In the genomic region with DNA sequence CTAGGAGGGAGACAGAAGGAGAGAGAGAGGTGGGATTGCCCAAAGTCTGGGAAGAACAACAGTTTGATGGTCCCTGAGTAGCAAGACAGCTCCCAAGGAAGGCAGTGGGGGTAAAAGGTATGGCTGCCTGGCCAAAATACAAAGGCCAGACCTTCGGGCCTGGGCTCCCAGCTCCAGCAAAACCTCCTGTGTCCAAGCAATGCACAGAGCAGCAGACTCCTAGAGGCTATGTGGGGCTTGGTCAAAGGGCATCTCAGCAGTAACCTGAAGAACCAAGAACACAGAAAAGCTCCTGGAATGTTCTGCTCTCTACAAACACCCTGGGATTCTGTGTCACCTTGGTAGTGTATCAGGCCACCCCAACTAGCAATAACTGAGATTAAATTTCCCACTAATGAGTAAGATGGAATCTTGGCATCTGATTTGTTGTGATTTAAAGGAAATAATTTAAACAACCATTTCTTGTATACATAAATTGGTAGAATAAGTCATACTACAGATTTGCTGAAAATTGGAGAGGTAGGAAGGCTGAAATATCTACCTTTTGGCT, we compare ENCODE assay signal across 23 cellular contexts.
DNase-seq lines count a peak whose midpoint lies in the region; ATAC-seq and TF ChIP-seq lines count a peak whose summit lies in the region.
"Had no signal": no experiment of that assay in that cellular context is flagged by ENCODE, and none has a peak within 500 bp of the region (broad histone marks: within the 10 kb centered on the region; RNA-seq: fewer than 3 reads in every experiment).

No MANE protein-coding gene starts in this region.

- no peaks in the 10 kb centered on the region for H3K36me3 ChIP-seq in PC-3 (ENCODE audit: low read depth, low read length)
- peaks cover 1% of the 10 kb centered on the region for H3K36me3 ChIP-seq in fibroblast of lung (ENCODE audit: control insufficient read depth, insufficient read depth, low read length)
- H3K36me3 ChIP-seq: colonic mucosa, left ventricle myocardium inferior had no signal

- TF ChIP-seq CTCF in PC-3 (conservative IDR thresholded peaks at IDR 0.05; ENCODE audit: low read depth, low read length) (no peak), fibroblast of lung (conservative IDR thresholded peaks at IDR 0.05 in 1 of 2, IDR thresholded peaks at IDR 0.05 in 1 of 2; ENCODE audit: low read depth in 1 of 2, low read length in 2 of 2) (no peak), progenitor cell of endocrine pancreas (IDR thresholded peaks at IDR 0.05; ENCODE audit: unreplicated experiment) (no peak), coronary artery (IDR thresholded peaks at IDR 0.05) (no peak)

- DNase-seq in EL (peak; percentile 52), PC-3 (peak; percentile 41), fibroblast of lung (ENCODE audit: low read depth in 2 of 2) (peak; percentile 26 to 41), progenitor cell of endocrine pancreas (ENCODE audit: low spot score, unreplicated experiment) (no peak), COR-L47 (lab: John Stamatoyannopoulos, UW) (no peak), coronary artery (ENCODE audit: low spot score) (no peak)
- DNase-seq: activated CD8-positive, alpha-beta T cell treated with anti-CD3 and anti-CD28 coated beads, Interleukin-2, amount 10 ng/mL, durations not matched to agents 7 days and 5 days; activated effector memory CD4-positive, alpha-beta T cell treated with anti-CD3 and anti-CD28 coated beads, Interleukin-2, amount 50 U/mL, for 16 hours; activated T-cell treated with anti-CD3 and anti-CD28 coated beads for 4 hours; CD4-positive, alpha-beta memory T cell; colonic mucosa; effector memory CD4-positive, alpha-beta T cell; erythroblast; Karpas-422; left ventricle myocardium inferior; NCI-H146; NCI-H2107; NCI-H446; NCI-H82; nucleus accumbens; stimulated activated naive CD4-positive, alpha-beta T cell treated with Interleukin-2 at 50 U/mL for 16 hours had no signal

- no peaks in the 10 kb centered on the region for H4K20me1 ChIP-seq in PC-3 (ENCODE audit: low read length)
- H4K20me1 ChIP-seq in fibroblast of lung (ENCODE audit: control insufficient read depth, extremely low read depth, insufficient read depth, low read length): no peaks in the 10 kb centered on the region

- H2AFZ ChIP-seq in PC-3 (ENCODE audit: low read length) (no peak overlapping the region), fibroblast of lung (ENCODE audit: low read length) (no peak overlapping the region)
- H2AFZ ChIP-seq: GM23338 had no signal

- no peaks in the 10 kb centered on the region for H3K9me3 Mint-ChIP-seq in progenitor cell of endocrine pancreas (ENCODE audit: low read depth)
- H3K9me3 Mint-ChIP-seq: GM23338 had no signal

- H3K9me3 ChIP-seq in PC-3 (ENCODE audit: low read length): no peaks in the 10 kb centered on the region
- H3K9me3 ChIP-seq in fibroblast of lung (ENCODE audit: control insufficient read depth, insufficient read depth, low read depth, low read length): no peaks in the 10 kb centered on the region
- H3K9me3 ChIP-seq: colonic mucosa, left ventricle myocardium inferior had no signal

- no peaks in the 10 kb centered on the region for H3K9me2 ChIP-seq in PC-3 (replicated peaks; ENCODE audit: low read length)

- H3K4me3 ChIP-seq in PC-3 (ENCODE audit: low read length): no peak overlapping the region
- no peak overlapping the region for H3K4me3 ChIP-seq in fibroblast of lung (replicated peaks in 1 of 4; ENCODE audit: control extremely low read depth in 1 of 4, insufficient read depth in 1 of 4, low read depth in 3 of 4, low read length in 4 of 4)
- H3K4me3 ChIP-seq in coronary artery: no peak overlapping the region
- H3K4me3 ChIP-seq: colonic mucosa, GM23338, left ventricle myocardium inferior had no signal

- H3K27ac ChIP-seq in PC-3 (ENCODE audit: low read length) (no peak overlapping the region), fibroblast of lung (ENCODE audit: insufficient read depth, low read length) (peak overlapping the region; percentile 48), coronary artery (no peak overlapping the region)
- H3K27ac ChIP-seq: colonic mucosa, left ventricle myocardium inferior had no signal

- H3K36me3 Mint-ChIP-seq in progenitor cell of endocrine pancreas (ENCODE audit: insufficient read depth): peaks cover 2% of the 10 kb centered on the region
- H3K36me3 Mint-ChIP-seq: CD4-positive, alpha-beta memory T cell had no signal

- CTCF ChIA-PET in PC-3 (lab: Charles Lee): no interaction called here

- H3K9ac ChIP-seq in PC-3 (ENCODE audit: low read length) (no peak overlapping the region), fibroblast of lung (ENCODE audit: insufficient read depth, low read length) (no peak overlapping the region)

- peaks cover 5% of the 10 kb centered on the region for H3F3A ChIP-seq in PC-3 (ENCODE audit: low read length, unreplicated experiment)

- no TSS peak for BruUV-seq in PC-3 (replicated peaks; lab: Mats Ljungman, UMichigan)

- H3K27ac Mint-ChIP-seq in progenitor cell of endocrine pancreas: peak overlapping the region; percentile 22
- H3K27ac Mint-ChIP-seq: activated CD8-positive, alpha-beta T cell treated with anti-CD3 and anti-CD28 coated beads, Interleukin-2, amount 10 ng/mL, durations not matched to agents 7 days and 5 days; CD4-positive, alpha-beta memory T cell; GM23338 had no signal

- H3K4me2 ChIP-seq in PC-3 (ENCODE audit: low read length): peak overlapping the region; percentile 2; the same call in 1 of the 2 replicates
- peak overlapping the region; percentile 15 for H3K4me2 ChIP-seq in fibroblast of lung (ENCODE audit: extremely low read depth, insufficient read depth, low read length)
- H3K4me2 ChIP-seq: GM23338 had no signal

- H3K27me3 ChIP-seq in PC-3 (ENCODE audit: low read length): no peaks in the 10 kb centered on the region
- no peaks in the 10 kb centered on the region for H3K27me3 ChIP-seq in fibroblast of lung (ENCODE audit: control insufficient read depth, insufficient read depth, low read length)
- H3K27me3 ChIP-seq: colonic mucosa had no signal

- H3K4me1 ChIP-seq in PC-3 (ENCODE audit: insufficient read depth, low read length) (peaks cover 59% of the 10 kb centered on the region), fibroblast of lung (ENCODE audit: control insufficient read depth, extremely low read depth, insufficient read depth, low read length) (peaks cover 39% of the 10 kb centered on the region)
- H3K4me1 ChIP-seq: colonic mucosa had no signal

- H3K27me3 Mint-ChIP-seq in progenitor cell of endocrine pancreas: no peaks in the 10 kb centered on the region

- intact Hi-C loops in PC-3 (cut with micrococcal nuclease): loop anchor here (5.0 kb wide), 1 partner anchor 86 kb away; no protein-coding TSS in a partner anchor

- POLR2A ChIA-PET in PC-3 (lab: Charles Lee; ENCODE audit: unreplicated experiment): no interaction called here

- H3K79me2 ChIP-seq in PC-3 (ENCODE audit: low read length) (peaks cover 6% of the 10 kb centered on the region; the same call in 1 of the 2 replicates), fibroblast of lung (ENCODE audit: control insufficient read depth, insufficient read depth, low read length) (peaks cover 5% of the 10 kb centered on the region)

- H3K4me3 Mint-ChIP-seq in progenitor cell of endocrine pancreas (ENCODE audit: low read depth): no peak overlapping the region
- H3K4me3 Mint-ChIP-seq: activated CD8-positive, alpha-beta T cell treated with anti-CD3 and anti-CD28 coated beads, Interleukin-2, amount 10 ng/mL, durations not matched to agents 7 days and 5 days; CD4-positive, alpha-beta memory T cell; GM23338 had no signal

- ATAC-seq in PC-3 (no peak), GM19467 (IDR thresholded peaks at IDR 0.05; ENCODE audit: unreplicated experiment) (no peak)
- ATAC-seq: activated CD8-positive, alpha-beta T cell treated with anti-CD3 and anti-CD28 coated beads, Interleukin-2, amount 10 ng/mL, durations not matched to agents 7 days and 5 days; GM23338 had no signal

- H3K4me1 Mint-ChIP-seq in progenitor cell of endocrine pancreas (ENCODE audit: low read depth): peaks cover 54% of the 10 kb centered on the region
- H3K4me1 Mint-ChIP-seq: CD4-positive, alpha-beta memory T cell had no signal

Comparison
In these comparisons a context has a peak if more than half of its experiments do, and no peak if none do; other contexts are left out.
1. DNase-seq: peak in EL (single experiment), PC-3 (single experiment) and fibroblast of lung (2 of 2); none in progenitor cell of endocrine pancreas (single experiment), COR-L47 (single experiment) and coronary artery (single experiment).